In the genomic region with DNA sequence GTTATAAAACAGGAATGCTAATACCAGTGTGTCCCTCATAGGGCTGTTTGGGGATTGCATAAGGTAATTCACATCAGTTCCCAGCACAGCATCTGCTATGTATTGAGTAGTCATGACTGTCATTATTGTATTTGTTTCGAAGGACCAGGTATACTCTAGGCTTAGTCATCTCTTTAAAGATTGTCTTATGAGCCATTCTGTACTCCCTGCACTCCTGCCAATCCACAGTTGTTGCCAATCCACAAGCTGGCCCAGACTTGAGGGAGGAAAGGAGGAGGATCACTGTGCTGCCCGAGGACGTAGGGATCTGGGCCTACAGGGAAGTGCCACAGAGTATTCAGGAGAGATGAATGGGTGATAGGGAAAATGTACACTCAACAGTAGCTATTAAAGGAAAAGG, we compare ENCODE assay signal across 1 cellular context.
TF ChIP-seq lines count a peak whose summit lies in the region.

No MANE protein-coding gene starts in this region.

TF ChIP-seq in HepG2, 621 proteins besides CTCF, POLR2A, EP300 and RAD21:
- no peak for TF ChIP-seq SCMH1 (CRISPR knock-in tag; IDR thresholded peaks at IDR 0.05; ENCODE audit: borderline replicate concordance)
- no peak for TF ChIP-seq MEIS1 (CRISPR knock-in tag; IDR thresholded peaks at IDR 0.05; ENCODE audit: borderline replicate concordance)
- no peak for TF ChIP-seq FOXA1 (IDR thresholded peaks at IDR 0.05)
- no peak for TF ChIP-seq FOXA1 (CRISPR knock-in tag; IDR thresholded peaks at IDR 0.05)
- no peak for TF ChIP-seq ZNF563 (CRISPR knock-in tag; IDR thresholded peaks at IDR 0.05)
- TF ChIP-seq ZFY (CRISPR knock-in tag; IDR thresholded peaks at IDR 0.05): no peak
- no peak for TF ChIP-seq KDM3A (CRISPR knock-in tag; IDR thresholded peaks at IDR 0.05; ENCODE audit: low read depth)
- no peak for TF ChIP-seq ZNF552 (CRISPR knock-in tag; IDR thresholded peaks at IDR 0.05; ENCODE audit: borderline replicate concordance)
- TF ChIP-seq, protein P1, sequence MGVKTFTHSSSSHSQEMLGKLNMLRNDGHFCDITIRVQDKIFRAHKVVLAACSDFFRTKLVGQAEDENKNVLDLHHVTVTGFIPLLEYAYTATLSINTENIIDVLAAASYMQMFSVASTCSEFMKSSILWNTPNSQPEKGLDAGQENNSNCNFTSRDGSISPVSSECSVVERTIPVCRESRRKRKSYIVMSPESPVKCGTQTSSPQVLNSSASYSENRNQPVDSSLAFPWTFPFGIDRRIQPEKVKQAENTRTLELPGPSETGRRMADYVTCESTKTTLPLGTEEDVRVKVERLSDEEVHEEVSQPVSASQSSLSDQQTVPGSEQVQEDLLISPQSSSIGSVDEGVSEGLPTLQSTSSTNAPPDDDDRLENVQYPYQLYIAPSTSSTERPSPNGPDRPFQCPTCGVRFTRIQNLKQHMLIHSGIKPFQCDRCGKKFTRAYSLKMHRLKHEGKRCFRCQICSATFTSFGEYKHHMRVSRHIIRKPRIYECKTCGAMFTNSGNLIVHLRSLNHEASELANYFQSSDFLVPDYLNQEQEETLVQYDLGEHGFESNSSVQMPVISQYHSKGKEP (CRISPR knock-in tag; IDR thresholded peaks at IDR 0.05): no peak
- no peak for TF ChIP-seq TMF1 (CRISPR knock-in tag; IDR thresholded peaks at IDR 0.05; ENCODE audit: low read depth)
- TF ChIP-seq NR1H2 (CRISPR knock-in tag; IDR thresholded peaks at IDR 0.05; ENCODE audit: borderline replicate concordance, low read depth): no peak
- TF ChIP-seq MAF1 (CRISPR knock-in tag; IDR thresholded peaks at IDR 0.05; ENCODE audit: borderline replicate concordance): no peak
